Comparison of ENCODE assay signal across 40 cellular contexts in the genomic region with DNA sequence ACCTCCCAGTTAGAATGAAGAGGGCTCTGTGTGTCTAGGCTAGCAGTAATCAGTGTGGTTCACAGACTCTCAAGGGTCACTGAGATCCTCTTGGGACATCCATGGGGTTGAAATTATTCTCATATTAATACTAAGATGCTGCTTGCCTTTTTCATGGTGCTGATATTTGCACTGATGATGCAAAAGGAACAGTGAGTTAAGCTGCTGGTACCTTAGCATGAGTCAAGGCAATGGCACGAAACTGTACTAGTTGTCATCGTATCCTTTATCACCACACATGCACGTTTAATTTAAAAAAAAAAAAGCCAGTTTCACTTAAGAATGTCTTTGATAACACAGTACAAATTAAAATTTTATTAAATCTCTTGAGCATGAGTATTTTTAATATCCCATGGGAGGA.
"Had no signal": no experiment of that assay in that cellular context is flagged by ENCODE, and none has a peak within 500 bp of the region (broad histone marks: within the 10 kb centered on the region; RNA-seq: fewer than 3 reads in every experiment).

No MANE protein-coding gene starts in this region.

- H3K36me3 Mint-ChIP-seq: activated naive CD4-positive, alpha-beta T cell treated with anti-CD3 and anti-CD28 coated beads, Interleukin-2, amount 10 ng/mL, durations not matched to agents 7 days and 5 days; activated naive CD4-positive, alpha-beta T cell treated with anti-CD3 and anti-CD28 coated beads, Interleukin-2, amount 50 U/mL, for 72 hours; activated naive CD8-positive, alpha-beta T cell; activated naive CD8-positive, alpha-beta T cell treated with anti-CD3 and anti-CD28 coated beads for 36 hours; activated naive CD8-positive, alpha-beta T cell treated with anti-CD3 and anti-CD28 coated beads, Interleukin-2, amount 10 ng/mL, durations not matched to agents 7 days and 5 days; brain had no signal

- H3K27me3 ChIP-seq: adrenal gland, ascending aorta, body of pancreas, brain microvascular endothelial cell, breast epithelium, cardiac muscle cell had no signal

- H3K4me1 ChIP-seq: adrenal gland, ascending aorta, body of pancreas, breast epithelium had no signal

- H3K4me3 ChIP-seq: adrenal gland, ascending aorta, body of pancreas, breast epithelium, cardiac muscle cell had no signal

- H3K4me3 Mint-ChIP-seq: activated naive CD4-positive, alpha-beta T cell treated with anti-CD3 and anti-CD28 coated beads for 36 hours; activated naive CD4-positive, alpha-beta T cell treated with anti-CD3 and anti-CD28 coated beads, Interleukin-2, amount 10 ng/mL, durations not matched to agents 7 days and 5 days; activated naive CD4-positive, alpha-beta T cell treated with anti-CD3 and anti-CD28 coated beads, Interleukin-2, amount 50 U/mL, for 24 hours; activated naive CD8-positive, alpha-beta T cell; activated naive CD8-positive, alpha-beta T cell treated with anti-CD3 and anti-CD28 coated beads for 36 hours; activated naive CD8-positive, alpha-beta T cell treated with anti-CD3 and anti-CD28 coated beads, Interleukin-2, amount 10 ng/mL, durations not matched to agents 7 days and 5 days; activated naive CD8-positive, alpha-beta T cell treated with anti-CD3 and anti-CD28 coated beads, Interleukin-2, amount 50 U/mL, for 24 hours; activated T-cell treated with anti-CD3 and anti-CD28 coated beads, Interleukin-2, amount 50 U/mL, for 24 hours; activated T-cell treated with anti-CD3 and anti-CD28 coated beads, Interleukin-2, amount 50 U/mL, for 4 hours; activated T-cell treated with anti-CD3 and anti-CD28 coated beads, Interleukin-2, amount 50 U/mL, for 72 hours; activated T-helper 1 cell treated with anti-CD3 and anti-CD28 coated beads, Interleukin-12 subunit alpha, Interleukin-12 subunit beta, Interleukin-2, Interleukin-4 antibody, amounts not matched to agents 30 ng/mL and 10 ng/mL and 1 ng/mL, durations not matched to agents 14 hours and 24 hours and 36 hours; activated T-helper 17 cell treated with anti-CD3 and anti-CD28 coated beads, Interleukin-2, amount 50 U/mL, for 72 hours; brain; central memory CD8-positive, alpha-beta T cell had no signal

- H3K4me1 Mint-ChIP-seq: activated naive CD4-positive, alpha-beta T cell treated with anti-CD3 and anti-CD28 coated beads, Interleukin-2, amount 10 ng/mL, durations not matched to agents 7 days and 5 days; activated naive CD4-positive, alpha-beta T cell treated with anti-CD3 and anti-CD28 coated beads, Interleukin-2, amount 50 U/mL, for 24 hours; activated T-helper 17 cell treated with anti-CD3 and anti-CD28 coated beads, Interleukin-2, amount 50 U/mL, for 72 hours; brain; central memory CD8-positive, alpha-beta T cell had no signal

- H3K27ac Mint-ChIP-seq: activated naive CD4-positive, alpha-beta T cell treated with anti-CD3 and anti-CD28 coated beads for 36 hours; activated naive CD4-positive, alpha-beta T cell treated with anti-CD3 and anti-CD28 coated beads, Interleukin-2, amount 10 ng/mL, durations not matched to agents 7 days and 5 days; activated naive CD4-positive, alpha-beta T cell treated with anti-CD3 and anti-CD28 coated beads, Interleukin-2, amount 50 U/mL, for 24 hours; activated naive CD4-positive, alpha-beta T cell treated with anti-CD3 and anti-CD28 coated beads, Interleukin-2, amount 50 U/mL, for 72 hours; activated naive CD8-positive, alpha-beta T cell; activated naive CD8-positive, alpha-beta T cell treated with anti-CD3 and anti-CD28 coated beads for 36 hours; activated naive CD8-positive, alpha-beta T cell treated with anti-CD3 and anti-CD28 coated beads, Interleukin-2, amount 10 ng/mL, durations not matched to agents 7 days and 5 days; activated naive CD8-positive, alpha-beta T cell treated with anti-CD3 and anti-CD28 coated beads, Interleukin-2, amount 50 U/mL, for 24 hours; activated T-cell treated with anti-CD3 and anti-CD28 coated beads, Interleukin-2, amount 50 U/mL, for 24 hours; activated T-cell treated with anti-CD3 and anti-CD28 coated beads, Interleukin-2, amount 50 U/mL, for 72 hours; activated T-helper 1 cell treated with anti-CD3 and anti-CD28 coated beads, Interleukin-12 subunit alpha, Interleukin-12 subunit beta, Interleukin-2, Interleukin-4 antibody, amounts not matched to agents 30 ng/mL and 10 ng/mL and 1 ng/mL, durations not matched to agents 14 hours and 24 hours and 36 hours; activated T-helper 17 cell treated with anti-CD3 and anti-CD28 coated beads, Interleukin-2, amount 50 U/mL, for 72 hours; activated T-helper 2 cell treated with anti-CD3 and anti-CD28 coated beads, Interferon-gamma antibody, Interleukin-2, Interleukin-4, amounts not matched to agents 10 μg/mL and 5 μg/mL and 100 μg/mL, durations not matched to agents 14 hours and 24 hours and 36 hours; brain had no signal

- H3K27ac ChIP-seq: adrenal gland, ascending aorta, body of pancreas, brain microvascular endothelial cell, breast epithelium, cardiac muscle cell had no signal

- FAIRE-seq: astrocyte had no signal

- H3K36me3 ChIP-seq: adrenal gland, ascending aorta, brain microvascular endothelial cell, breast epithelium, cardiac muscle cell had no signal

- DNase-seq: activated effector memory CD4-positive, alpha-beta T cell treated with anti-CD3 and anti-CD28 coated beads, Interleukin-2, amount 50 U/mL, for 16 hours; activated effector memory CD4-positive, alpha-beta T cell treated with Interleukin-2 at 50 U/mL for 16 hours; activated gamma-delta T cell; activated gamma-delta T cell treated with Interleukin-2 at 50 U/mL for 16 hours; activated naive CD4-positive, alpha-beta T cell; activated naive CD4-positive, alpha-beta T cell treated with anti-CD3 and anti-CD28 coated beads for 36 hours; activated naive CD4-positive, alpha-beta T cell treated with anti-CD3 and anti-CD28 coated beads, Interleukin-2, amount 10 ng/mL, durations not matched to agents 7 days and 5 days; activated naive CD4-positive, alpha-beta T cell treated with anti-CD3 and anti-CD28 coated beads, Interleukin-2, amount 50 U/mL, for 16 hours; activated naive CD4-positive, alpha-beta T cell treated with Interleukin-2 at 50 U/mL for 16 hours; activated naive CD8-positive, alpha-beta T cell treated with anti-CD3 and anti-CD28 coated beads for 36 hours; activated naive CD8-positive, alpha-beta T cell treated with anti-CD3 and anti-CD28 coated beads, Interleukin-2, amount 10 ng/mL, durations not matched to agents 7 days and 5 days; activated naive CD8-positive, alpha-beta T cell treated with anti-CD3 and anti-CD28 coated beads, Interleukin-2, amount 50 U/mL, for 24 hours; activated T-cell treated with anti-CD3 and anti-CD28 coated beads for 4 hours; activated T-cell treated with anti-CD3 and anti-CD28 coated beads, Interleukin-2, amount 50 U/mL, for 1 hour; activated T-cell treated with anti-CD3 and anti-CD28 coated beads, Interleukin-2, amount 50 U/mL, for 24 hours; activated T-cell treated with anti-CD3 and anti-CD28 coated beads, Interleukin-2, amount 50 U/mL, for 4 hours; activated T-cell treated with anti-CD3 and anti-CD28 coated beads, Interleukin-2, amount 50 U/mL, for 48 hours; activated T-cell treated with anti-CD3 and anti-CD28 coated beads, Interleukin-2, amount 50 U/mL, for 72 hours; adrenal gland; amniotic stem cell; amygdala; anterior cingulate cortex; aorta; body of pancreas; brain microvascular endothelial cell; caudate nucleus; central memory CD4-positive, alpha-beta T cell; cerebellar nuclear complex had no signal

- H3K9me3 Mint-ChIP-seq: activated naive CD4-positive, alpha-beta T cell treated with anti-CD3 and anti-CD28 coated beads for 36 hours; activated naive CD4-positive, alpha-beta T cell treated with anti-CD3 and anti-CD28 coated beads, Interleukin-2, amount 10 ng/mL, durations not matched to agents 7 days and 5 days; activated naive CD4-positive, alpha-beta T cell treated with anti-CD3 and anti-CD28 coated beads, Interleukin-2, amount 50 U/mL, for 24 hours; activated naive CD8-positive, alpha-beta T cell treated with anti-CD3 and anti-CD28 coated beads for 36 hours; activated naive CD8-positive, alpha-beta T cell treated with anti-CD3 and anti-CD28 coated beads, Interleukin-2, amount 50 U/mL, for 24 hours; activated T-cell treated with anti-CD3 and anti-CD28 coated beads, Interleukin-2, amount 50 U/mL, for 24 hours; activated T-cell treated with anti-CD3 and anti-CD28 coated beads, Interleukin-2, amount 50 U/mL, for 4 hours; central memory CD8-positive, alpha-beta T cell had no signal

- H3K9me3 ChIP-seq: adrenal gland, ascending aorta, body of pancreas, breast epithelium had no signal
